ENCODE assay signal across 8 cellular contexts in the genomic region with DNA sequence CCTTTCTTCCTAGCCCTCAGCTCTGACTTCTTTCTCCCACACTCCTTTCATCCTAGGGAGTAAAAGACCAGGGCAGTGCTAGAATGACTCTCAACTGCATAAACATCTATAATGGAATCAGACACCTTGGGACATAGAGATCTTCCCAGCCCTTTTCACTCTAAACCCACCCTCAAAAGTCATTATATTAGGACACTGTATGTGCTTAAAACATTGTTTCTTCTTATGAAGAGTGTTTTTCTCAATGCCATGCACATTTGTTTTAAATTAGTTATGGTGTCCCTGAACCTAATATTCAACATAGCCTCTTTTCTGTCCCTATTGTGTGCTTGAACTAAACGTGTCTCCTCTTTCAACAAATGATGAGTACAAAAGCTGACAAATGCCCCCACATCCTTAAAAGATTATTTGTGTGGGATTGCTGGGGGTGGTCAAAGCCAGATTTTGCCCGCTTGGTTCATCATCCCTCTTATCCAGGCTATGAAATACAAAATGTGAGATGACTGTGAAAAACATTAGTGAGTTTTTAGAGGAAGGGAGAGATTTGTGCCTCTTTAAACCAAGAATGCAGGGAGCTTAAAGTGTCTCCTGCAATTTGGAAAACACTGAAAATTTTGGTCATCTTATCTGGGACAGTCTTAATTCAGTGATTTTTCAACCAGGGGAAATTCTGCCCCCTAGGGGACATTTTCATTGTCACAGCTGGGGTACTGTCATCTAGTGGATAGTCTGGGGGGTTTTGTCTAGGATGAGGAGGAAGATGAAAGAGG. TPM values are rescaled to one million over a fixed set of nuclear protein-coding genes. Genes with fewer than 3 reads are reported as not detected.
DNase-seq lines count a peak whose midpoint lies in the region; ATAC-seq, FAIRE-seq and TF ChIP-seq lines count a peak whose summit lies in the region.

No MANE protein-coding gene starts in this region.

- FAIRE-seq in keratinocyte (lab: Jason Lieb, UNC) = peak; percentile 36

- H3K79me2 ChIP-seq in keratinocyte (ENCODE audit: control insufficient read depth, insufficient read depth, low read length) = peaks cover under 1% of the 10 kb centered on the region

- H3K9ac ChIP-seq in keratinocyte (ENCODE audit: control insufficient read depth, extremely low read depth, insufficient read depth, low read length) = no peak overlapping the region

- H3K27ac ChIP-seq in WERI-Rb-1 = no peak overlapping the region
- no peak overlapping the region for H3K27ac ChIP-seq in keratinocyte (ENCODE audit: control insufficient read depth, insufficient read depth, low read length)

- DNase-seq in NCI-H748 (lab: John Stamatoyannopoulos, UW; ENCODE audit: unreplicated experiment) (peak; percentile 33), NCI-H748 treated with DMSO at 0.1 percent for 48 hours (lab: John Stamatoyannopoulos, UW) (no peak), WERI-Rb-1 (peak; percentile 45), keratinocyte (ENCODE audit: low read depth, low spot score) (no peak), occipital lobe (lab: John Stamatoyannopoulos, UW) (no peak), COR-L47 (lab: John Stamatoyannopoulos, UW) (no peak)

- H3K4me3 ChIP-seq in WERI-Rb-1 (ENCODE audit: low read depth, low read length) (no peak overlapping the region), keratinocyte (ENCODE audit: control insufficient read depth in 2 of 3, extremely low read depth in 1 of 3, insufficient read depth in 2 of 3, low read depth in 1 of 3, low read length in 3 of 3) (no peak overlapping the region)

- no peak overlapping the region for H2AFZ ChIP-seq in keratinocyte (ENCODE audit: control insufficient read depth, low read length)

- TF ChIP-seq CTCF in WERI-Rb-1 (IDR thresholded peaks at IDR 0.05; ENCODE audit: low read depth, low read length) = peak; percentile 55; the same call in 1 of the 2 replicates
- TF ChIP-seq CTCF in keratinocyte (optimal IDR thresholded peaks at IDR 0.05 in 1 of 3, IDR thresholded peaks at IDR 0.05 in 1 of 3, conservative IDR thresholded peaks at IDR 0.05 in 1 of 3; ENCODE audit: extremely low read depth in 1 of 3, insufficient read depth in 2 of 3, low read length in 3 of 3) = peak; percentile 52 to 63 (median 57)

- H3K9me3 ChIP-seq in WERI-Rb-1 (ENCODE audit: severe bottlenecking) = no peaks in the 10 kb centered on the region
- no peaks in the 10 kb centered on the region for H3K9me3 ChIP-seq in keratinocyte (ENCODE audit: control insufficient read depth, low read depth, low read length)

- peaks cover 3% of the 10 kb centered on the region for H3K4me1 ChIP-seq in keratinocyte (ENCODE audit: control insufficient read depth, extremely low read depth, insufficient read depth, low read length)

- H3K4me2 ChIP-seq in keratinocyte (ENCODE audit: control insufficient read depth, extremely low read depth, insufficient read depth, low read depth, low read length) = no peak overlapping the region

- H3K9me1 ChIP-seq in keratinocyte (ENCODE audit: control insufficient read depth, extremely low read depth, insufficient read depth, low read length) = no peaks in the 10 kb centered on the region

- dilution Hi-C loops in keratinocyte (cut with MboI; ENCODE audit: extremely low pct_ligation_motif_present, low sequenced_read_pairs) = no loop called here

- peaks cover under 1% of the 10 kb centered on the region for H4K20me1 ChIP-seq in keratinocyte (ENCODE audit: control insufficient read depth, extremely low read depth, insufficient read depth, low read length)

- H3K36me3 ChIP-seq in WERI-Rb-1 = no peaks in the 10 kb centered on the region
- peaks cover 11 to 18% of the 10 kb centered on the region in 2 experiments for H3K36me3 ChIP-seq in keratinocyte (ENCODE audit: control insufficient read depth in 2 of 2, extremely low read depth in 1 of 2, insufficient read depth in 2 of 2, low read length in 2 of 2)

- peak; percentile 54 for ATAC-seq in HG02759 (IDR thresholded peaks at IDR 0.05; ENCODE audit: unreplicated experiment)
- no peak for ATAC-seq in GM21526 (IDR thresholded peaks at IDR 0.05; ENCODE audit: low FRiP score, unreplicated experiment)

- H3K27me3 ChIP-seq in WERI-Rb-1 (ENCODE audit: insufficient read depth, low read depth, severe bottlenecking) = no peaks in the 10 kb centered on the region
- no peaks in the 10 kb centered on the region for H3K27me3 ChIP-seq in keratinocyte (ENCODE audit: control insufficient read depth, extremely low read depth, insufficient read depth, low read length)

RNA-seq across cellular contexts. Expression of a gene that starts 29.0 kb away (rescaled TPM):
- 473 to 1,046 TPM (median 833 TPM) in 3 replicates for polyA plus RNA-seq in keratinocyte
- polyA plus RNA-seq in keratinocyte (2011; ENCODE audit: low read depth) = 893 TPM
- 409 and 854 TPM in 2 replicates for polyA plus RNA-seq in keratinocyte (2011; cell fraction: cytosol; rRNA removed)
- polyA plus RNA-seq in keratinocyte (2011; cell fraction: nucleus; rRNA removed) = 649 and 704 TPM in 2 replicates
- 411 and 634 TPM in 2 replicates for polyA plus RNA-seq in keratinocyte (2012; ENCODE audit: low replicate concordance)
- 161 to 710 TPM (median 697 TPM) in 3 replicates for polyA minus RNA-seq in keratinocyte
- 416 TPM for polyA minus RNA-seq in keratinocyte (2011; cell fraction: cytosol; rRNA and poly(A)+ RNA removed)
- 521 and 945 TPM in 2 replicates for polyA minus RNA-seq in keratinocyte (2011; cell fraction: nucleus; rRNA and poly(A)+ RNA removed)
- total RNA-seq in occipital lobe = not detected

RNA-seq across cellular contexts. Expression of a gene that starts 36.4 kb away (rescaled TPM):
- polyA plus RNA-seq in keratinocyte = 0.05 to 0.21 TPM (median 0.10 TPM) in 3 replicates
- polyA plus RNA-seq in keratinocyte (2011; ENCODE audit: low read depth) = 2.6 TPM
- 0.08 and 0.13 TPM in 2 replicates for polyA plus RNA-seq in keratinocyte (2011; cell fraction: cytosol; rRNA removed)
- polyA plus RNA-seq in keratinocyte (2011; cell fraction: nucleus; rRNA removed) = 0.20 TPM in 1 of 2 replicates, not detected in the other
- polyA plus RNA-seq in keratinocyte (2012; ENCODE audit: low replicate concordance) = 0.89 TPM in 1 of 2 replicates, not detected in the other
- polyA minus RNA-seq in keratinocyte = 0.13 TPM in 1 of 3 replicates, not detected in the others
- polyA minus RNA-seq in keratinocyte (2011; cell fraction: cytosol; rRNA and poly(A)+ RNA removed) = not detected
- not detected in 2 replicates for polyA minus RNA-seq in keratinocyte (2011; cell fraction: nucleus; rRNA and poly(A)+ RNA removed)
- not detected for total RNA-seq in occipital lobe

Comparison
In these comparisons a context has a peak if more than half of its experiments do, and no peak if none do; other contexts are left out.
1. DNase-seq: peak in NCI-H748 (single experiment) and WERI-Rb-1 (single experiment); none in NCI-H748 treated with DMSO at 0.1 percent for 48 hours (single experiment), keratinocyte (single experiment), occipital lobe (single experiment) and COR-L47 (single experiment).